ENCODE assay signal across 31 cellular contexts in the genomic region with DNA sequence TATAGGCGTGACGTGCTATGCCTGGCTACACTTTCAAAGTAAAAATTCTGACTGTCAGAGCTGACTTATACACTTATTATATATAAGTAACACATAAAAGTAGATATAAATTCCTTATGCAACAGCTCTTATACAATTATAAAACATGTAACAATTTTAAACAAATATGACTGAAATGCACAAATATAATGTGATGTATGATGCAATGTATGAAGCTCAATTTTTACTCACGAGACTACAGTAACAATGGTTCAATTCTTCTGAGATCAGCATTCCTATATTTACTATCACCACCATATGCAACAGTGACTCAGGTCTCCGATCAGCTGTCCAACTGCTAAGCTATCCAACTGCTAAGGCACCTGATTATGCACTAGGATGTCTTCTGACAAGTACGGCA.
"Had no signal": no experiment of that assay in that cellular context is flagged by ENCODE, and none has a peak within 500 bp of the region (broad histone marks: within the 10 kb centered on the region; RNA-seq: fewer than 3 reads in every experiment).

No MANE protein-coding gene starts in this region.

- H3K4me3 Mint-ChIP-seq: naive thymus-derived CD8-positive, alpha-beta T cell; natural killer cell treated with Interleukin-12 subunit alpha and Interleukin-12 subunit beta and Interleukin-15 and Interleukin-18, amount 100 ng/mL, for 72 hours; nephron progenitor cell; neural crest cell; stimulated activated effector memory CD8-positive, alpha-beta T cell treated with anti-CD3 and anti-CD28 coated beads, Interleukin-12 subunit alpha, Interleukin-12 subunit beta, amount 100 ng/mL, for 72 hours; stimulated activated naive CD8-positive, alpha-beta T cell treated with anti-CD3 and anti-CD28 coated beads, Interleukin-15, amount 100 ng/mL, for 72 hours; type B pancreatic cell had no signal

- FAIRE-seq: small intestine, urothelium cell line had no signal

- H3K9me3 ChIP-seq: neutrophil, ovary, psoas muscle, suprapubic skin, testis, tibial artery, transverse colon, vagina had no signal

- H3K9me3 Mint-ChIP-seq: naive B cell; naive thymus-derived CD8-positive, alpha-beta T cell; natural killer cell treated with Interleukin-12 subunit alpha and Interleukin-12 subunit beta and Interleukin-15 and Interleukin-18, amount 100 ng/mL, for 72 hours; nephron progenitor cell; neural crest cell; stimulated activated effector memory CD8-positive, alpha-beta T cell treated with anti-CD3 and anti-CD28 coated beads, Interleukin-12 subunit alpha, Interleukin-12 subunit beta, amount 100 ng/mL, for 72 hours; stimulated activated naive CD8-positive, alpha-beta T cell treated with anti-CD3 and anti-CD28 coated beads, Interleukin-15, amount 100 ng/mL, for 72 hours; type B pancreatic cell had no signal

- ATAC-seq: naive thymus-derived CD8-positive, alpha-beta T cell; natural killer cell treated with Interleukin-12 subunit alpha and Interleukin-12 subunit beta and Interleukin-15 and Interleukin-18, amount 100 ng/mL, for 72 hours; psoas muscle; right cardiac atrium; sciatic nerve; stimulated activated effector memory CD8-positive, alpha-beta T cell treated with anti-CD3 and anti-CD28 coated beads, Interleukin-12 subunit alpha, Interleukin-12 subunit beta, amount 100 ng/mL, for 72 hours; stimulated activated naive CD8-positive, alpha-beta T cell treated with anti-CD3 and anti-CD28 coated beads, Interleukin-15, amount 100 ng/mL, for 72 hours; stimulated activated naive CD8-positive, alpha-beta T cell treated with anti-CD3 and anti-CD28 coated beads, Interleukin-15, Interleukin-2, amounts not matched to agents 100 U/mL and 50 U/mL, for 24 hours had no signal

- H3K9ac ChIP-seq: parathyroid adenoma had no signal

- H3K27ac ChIP-seq: neutrophil, ovary, parathyroid adenoma, psoas muscle, suprapubic skin, testis, tibial artery, transverse colon, vagina had no signal

- H3K79me2 ChIP-seq: parathyroid adenoma had no signal

- H3K4me3 ChIP-seq: ovary, psoas muscle, suprapubic skin, testis, tibial artery, transverse colon, vagina had no signal

- H2AFZ ChIP-seq: parathyroid adenoma had no signal

- H3K36me3 ChIP-seq: ovary had no signal

- H3K27me3 Mint-ChIP-seq: naive B cell; naive thymus-derived CD8-positive, alpha-beta T cell; natural killer cell treated with Interleukin-12 subunit alpha and Interleukin-12 subunit beta and Interleukin-15 and Interleukin-18, amount 100 ng/mL, for 72 hours; progenitor cell of endocrine pancreas; stimulated activated naive CD8-positive, alpha-beta T cell treated with anti-CD3 and anti-CD28 coated beads, Interleukin-15, amount 100 ng/mL, for 72 hours; type B pancreatic cell had no signal

- H3K27me3 ChIP-seq: neutrophil, ovary, suprapubic skin, testis, tibial artery, transverse colon, vagina had no signal

- DNase-seq: naive B cell; naive thymus-derived CD8-positive, alpha-beta T cell; nephron progenitor cell; nucleus accumbens; ovary; posterior cingulate gyrus; psoas muscle; right cardiac atrium; small intestine; stimulated activated CD4-positive, alpha-beta T cell treated with anti-CD3 and anti-CD28 coated beads, Interleukin-15, amount 100 ng/mL, for 24 hours; stimulated activated CD4-positive, alpha-beta T cell treated with anti-CD3 and anti-CD28 coated beads, Interleukin-2, amount 100 ng/mL, for 24 hours; stimulated activated CD4-positive, alpha-beta T cell treated with anti-CD3 and anti-CD28 coated beads, Interleukin-2, amount 100 ng/mL, for 48 hours; stimulated activated CD4-positive, alpha-beta T cell treated with anti-CD3 and anti-CD28 coated beads, Interleukin-4, amount 100 ng/mL, for 24 hours; stimulated activated naive CD4-positive, alpha-beta T cell; stimulated activated naive CD8-positive, alpha-beta T cell treated with anti-CD3 and anti-CD28 coated beads, Interleukin-15, amount 100 ng/mL, for 72 hours; stimulated activated naive CD8-positive, alpha-beta T cell treated with anti-CD3 and anti-CD28 coated beads, Interleukin-15, Interleukin-2, amounts not matched to agents 100 U/mL and 50 U/mL, for 24 hours; substantia nigra; testis; tibial artery; transverse colon had no signal

- H3K4me1 ChIP-seq: parathyroid adenoma, testis had no signal

- H3K27ac Mint-ChIP-seq: naive B cell; natural killer cell treated with Interleukin-12 subunit alpha and Interleukin-12 subunit beta and Interleukin-15 and Interleukin-18, amount 100 ng/mL, for 72 hours; nephron progenitor cell; progenitor cell of endocrine pancreas; stimulated activated effector memory CD8-positive, alpha-beta T cell treated with anti-CD3 and anti-CD28 coated beads, Interleukin-12 subunit alpha, Interleukin-12 subunit beta, amount 100 ng/mL, for 72 hours; stimulated activated naive CD8-positive, alpha-beta T cell treated with anti-CD3 and anti-CD28 coated beads, Interleukin-15, amount 100 ng/mL, for 72 hours; type B pancreatic cell had no signal
